ENCODE assay signal across 17 cellular contexts in genomic region chr10:78831001-78831400, GRCh38.
"Had no signal": no experiment of that assay in that cellular context is flagged by ENCODE, and none has a peak within 500 bp of the region (broad histone marks: within the 10 kb centered on the region; RNA-seq: fewer than 3 reads in every experiment).

No MANE protein-coding gene starts in this region.

- H3K4me1 ChIP-seq: lower lobe of right lung, parathyroid adenoma, thyroid gland had no signal

- DNase-seq: activated CD4-positive, alpha-beta memory T cell treated with anti-CD3 and anti-CD28 coated beads, Interleukin-2, amount 10 ng/mL, durations not matched to agents 7 days and 5 days; activated CD4-positive, alpha-beta T cell treated with anti-CD3 and anti-CD28 coated beads for 4 hours; activated CD8-positive, alpha-beta memory T cell treated with anti-CD3 and anti-CD28 coated beads, Interleukin-2, amount 10 ng/mL, durations not matched to agents 7 days and 5 days; amniotic stem cell; caudate nucleus; endodermal cell; hippocampal formation; left colon; lower lobe of right lung; stimulated activated naive B cell treated with anti-CD40 and anti-IgM and Interleukin-4, amounts not matched to agents 10 μg/mL and 1 μg/mL and 100 μg/mL, for 72 hours; thyroid gland had no signal

- ATAC-seq: activated CD8-positive, alpha-beta memory T cell treated with anti-CD3 and anti-CD28 coated beads, Interleukin-2, amount 10 ng/mL, durations not matched to agents 7 days and 5 days; left colon; lower lobe of right lung; sciatic nerve; stimulated activated naive B cell treated with anti-CD40 and anti-IgM and Interleukin-4, amounts not matched to agents 10 μg/mL and 1 μg/mL and 100 μg/mL, for 72 hours; WTC11 had no signal

- H3K27me3 ChIP-seq: thyroid gland had no signal

- H2AFZ ChIP-seq: parathyroid adenoma had no signal

- H3K79me2 ChIP-seq: parathyroid adenoma had no signal

- H3K4me3 ChIP-seq: lower lobe of right lung, thyroid gland had no signal

- H3K27ac ChIP-seq: epithelial cell of prostate, lower lobe of right lung, parathyroid adenoma, thyroid gland had no signal

- FAIRE-seq: colon, islet of Langerhans had no signal

- H3K9me3 ChIP-seq: thyroid gland had no signal

- H3K9ac ChIP-seq: parathyroid adenoma had no signal

- H3K36me3 ChIP-seq: lower lobe of right lung, thyroid gland had no signal
